In genomic region chr10:119742988-119743646, GRCh38 we compare ENCODE assay signal across 13 cellular contexts. TPM values are rescaled to one million over a fixed set of nuclear protein-coding genes. Genes with fewer than 3 reads are reported as not detected.
DNase-seq lines count a peak whose midpoint lies in the region; ATAC-seq and TF ChIP-seq lines count a peak whose summit lies in the region.
"Had no signal": no experiment of that assay in that cellular context is flagged by ENCODE, and none has a peak within 500 bp of the region (broad histone marks: within the 10 kb centered on the region; RNA-seq: fewer than 3 reads in every experiment).

No MANE protein-coding gene starts in this region.

- peaks cover 19% of the 10 kb centered on the region for H3K79me2 ChIP-seq in osteoblast (ENCODE audit: insufficient read depth, low read length)

- no peaks in the 10 kb centered on the region for H3K27me3 Mint-ChIP-seq in Calu3 (ENCODE audit: unreplicated experiment)
- no peaks in the 10 kb centered on the region for H3K27me3 Mint-ChIP-seq in activated CD8-positive, alpha-beta T cell treated with anti-CD3 and anti-CD28 coated beads for 36 hours
- H3K27me3 Mint-ChIP-seq: activated naive CD4-positive, alpha-beta T cell treated with anti-CD3 and anti-CD28 coated beads, Interleukin-2, amount 10 ng/mL, durations not matched to agents 7 days and 5 days; stimulated activated memory B cell treated with anti-CD40 and anti-IgM and Interleukin-4, amounts not matched to agents 10 μg/mL and 1 μg/mL and 100 μg/mL, for 72 hours had no signal

- TF ChIP-seq POLR2A in ovary (IDR thresholded peaks at IDR 0.05): no peak

- peak overlapping the region; percentile 19 for H3K27ac Mint-ChIP-seq in Calu3 (ENCODE audit: unreplicated experiment)
- H3K27ac Mint-ChIP-seq in activated CD8-positive, alpha-beta T cell treated with anti-CD3 and anti-CD28 coated beads for 36 hours: no peak overlapping the region
- H3K27ac Mint-ChIP-seq: activated naive CD4-positive, alpha-beta T cell treated with anti-CD3 and anti-CD28 coated beads, Interleukin-2, amount 10 ng/mL, durations not matched to agents 7 days and 5 days had no signal

- H3K27ac ChIP-seq in osteoblast (ENCODE audit: low read depth, low read length): peak overlapping the region; percentile 24
- no peak overlapping the region for H3K27ac ChIP-seq in dorsolateral prefrontal cortex
- H3K27ac ChIP-seq in ovary: no peak overlapping the region

- H4K20me1 ChIP-seq in osteoblast (ENCODE audit: insufficient read depth, low read length): no peaks in the 10 kb centered on the region

- TF ChIP-seq EP300 in ovary (IDR thresholded peaks at IDR 0.05): no peak

- peaks cover 11% of the 10 kb centered on the region for H3K4me1 ChIP-seq in osteoblast (ENCODE audit: insufficient read depth, low read length)
- H3K4me1 ChIP-seq in ovary (ENCODE audit: insufficient read depth): peaks cover 3% of the 10 kb centered on the region

- no TSS peak for BruUV-seq in Calu3 (replicated peaks; lab: Mats Ljungman, UMichigan)

- no peak overlapping the region for H3K4me3 Mint-ChIP-seq in Calu3 (ENCODE audit: low read depth, unreplicated experiment)
- H3K4me3 Mint-ChIP-seq in activated CD8-positive, alpha-beta T cell treated with anti-CD3 and anti-CD28 coated beads for 36 hours: no peak overlapping the region
- H3K4me3 Mint-ChIP-seq: activated naive CD4-positive, alpha-beta T cell treated with anti-CD3 and anti-CD28 coated beads, Interleukin-2, amount 10 ng/mL, durations not matched to agents 7 days and 5 days; stimulated activated memory B cell treated with anti-CD40 and anti-IgM and Interleukin-4, amounts not matched to agents 10 μg/mL and 1 μg/mL and 100 μg/mL, for 72 hours had no signal

- H2AFZ ChIP-seq in osteoblast (ENCODE audit: low read length): peak overlapping the region; percentile 53

- H3K9me3 ChIP-seq in osteoblast (ENCODE audit: low read depth, low read length): no peaks in the 10 kb centered on the region
- no peaks in the 10 kb centered on the region for H3K9me3 ChIP-seq in ovary

- ATAC-seq in activated CD8-positive, alpha-beta T cell treated with anti-CD3 and anti-CD28 coated beads for 36 hours: no peak
- no peak for ATAC-seq in HG03354 (IDR thresholded peaks at IDR 0.05; ENCODE audit: poor library complexity, severe bottlenecking, unreplicated experiment)
- ATAC-seq: stimulated activated memory B cell treated with anti-CD40 and anti-IgM and Interleukin-4, amounts not matched to agents 10 μg/mL and 1 μg/mL and 100 μg/mL, for 72 hours had no signal

- CTCF ChIA-PET in Calu3 (lab: Charles Lee): no interaction called here
- CTCF ChIA-PET in activated CD8-positive, alpha-beta T cell treated with anti-CD3 and anti-CD28 coated beads for 36 hours (lab: Charles Lee): interaction anchor here (1.0 to 1.8 kb wide), 3 partner anchors 8 to 117 kb away, joined by 3 to 8 read pairs (median 3); no protein-coding TSS in a partner anchor

- H3K4me2 ChIP-seq in osteoblast (ENCODE audit: insufficient read depth, low read length): peak overlapping the region; percentile 70

- H3K9me3 Mint-ChIP-seq in Calu3 (ENCODE audit: low read depth, unreplicated experiment): no peaks in the 10 kb centered on the region
- H3K9me3 Mint-ChIP-seq in activated CD8-positive, alpha-beta T cell treated with anti-CD3 and anti-CD28 coated beads for 36 hours: no peaks in the 10 kb centered on the region
- H3K9me3 Mint-ChIP-seq: activated naive CD4-positive, alpha-beta T cell treated with anti-CD3 and anti-CD28 coated beads, Interleukin-2, amount 10 ng/mL, durations not matched to agents 7 days and 5 days; stimulated activated memory B cell treated with anti-CD40 and anti-IgM and Interleukin-4, amounts not matched to agents 10 μg/mL and 1 μg/mL and 100 μg/mL, for 72 hours had no signal

- H3K27me3 ChIP-seq in osteoblast (ENCODE audit: insufficient read depth, low read length) (no peaks in the 10 kb centered on the region), dorsolateral prefrontal cortex (no peaks in the 10 kb centered on the region), ovary (no peaks in the 10 kb centered on the region)

- TF ChIP-seq CTCF in Calu3 (IDR thresholded peaks at IDR 0.05; ENCODE audit: unreplicated experiment) (no peak), osteoblast (IDR thresholded peaks at IDR 0.05; ENCODE audit: extremely low read depth, low read depth, low read length) (no peak), dorsolateral prefrontal cortex (IDR thresholded peaks at IDR 0.05 in 54 of 56, conservative IDR thresholded peaks at IDR 0.05 in 2 of 56; ENCODE audit: low read depth in 1 of 56, partially characterized antibody in 56 of 56) (no peak), ovary (IDR thresholded peaks at IDR 0.05) (no peak)
- no peak for TF ChIP-seq CTCF in activated CD8-positive, alpha-beta T cell treated with anti-CD3 and anti-CD28 coated beads for 36 hours (IDR thresholded peaks at IDR 0.05)

- H3K4me1 Mint-ChIP-seq in Calu3 (ENCODE audit: low read depth, unreplicated experiment): peaks cover 30% of the 10 kb centered on the region
- H3K4me1 Mint-ChIP-seq in activated CD8-positive, alpha-beta T cell treated with anti-CD3 and anti-CD28 coated beads for 36 hours (ENCODE audit: low read depth): peaks cover 27% of the 10 kb centered on the region

- DNase-seq in Calu3: no peak
- DNase-seq in HuH-7 (ENCODE audit: low spot score): peak; percentile 37
- peak; percentile 42 for DNase-seq in hepatic stellate cell (ENCODE audit: low spot score)
- no peak for DNase-seq in osteoblast (ENCODE audit: insufficient read length, low spot score, missing footprints)
- no peak for DNase-seq in dorsolateral prefrontal cortex
- DNase-seq in activated CD8-positive, alpha-beta T cell treated with anti-CD3 and anti-CD28 coated beads for 36 hours: no peak
- no peak for DNase-seq in ovary
- DNase-seq: activated naive CD4-positive, alpha-beta T cell treated with anti-CD3 and anti-CD28 coated beads, Interleukin-2, amount 10 ng/mL, durations not matched to agents 7 days and 5 days; C1 segment of cervical spinal cord; NCI-H1092 treated with DMSO at 0.1 percent for 48 hours; NCI-H2227 treated with DMSO at 0.1 percent for 48 hours had no signal

- no peaks in the 10 kb centered on the region for H3K36me3 Mint-ChIP-seq in Calu3 (ENCODE audit: insufficient read depth, unreplicated experiment)
- H3K36me3 Mint-ChIP-seq in activated CD8-positive, alpha-beta T cell treated with anti-CD3 and anti-CD28 coated beads for 36 hours (ENCODE audit: low read depth): no peaks in the 10 kb centered on the region
- H3K36me3 Mint-ChIP-seq: activated naive CD4-positive, alpha-beta T cell treated with anti-CD3 and anti-CD28 coated beads, Interleukin-2, amount 10 ng/mL, durations not matched to agents 7 days and 5 days had no signal

- POLR2A ChIA-PET in activated CD8-positive, alpha-beta T cell treated with anti-CD3 and anti-CD28 coated beads for 36 hours (lab: Charles Lee): interaction anchor here (1.2 kb wide), 1 partner anchor 129 kb away, joined by 3 read pairs; the partner anchor contains the start of gene MCMBP

- intact Hi-C loops in Calu3 (cut with micrococcal nuclease; ENCODE audit: unreplicated experiment) (no loop called here), dorsolateral prefrontal cortex (cut with DNase I) (loop anchor here in 1 of 2 donors (10.0 kb wide), 1 partner anchor 58 kb away; no protein-coding TSS in a partner anchor), ovary (cut with DNase I) (no loop called here)
- intact Hi-C loops in activated CD8-positive, alpha-beta T cell treated with anti-CD3 and anti-CD28 coated beads for 36 hours (cut with micrococcal nuclease): no loop called here

- 31 to 39% (median 34%) methylated on average over 6 of the region's 6 CpGs for WGBS in ovary, 3 donors

- H3K36me3 ChIP-seq in osteoblast (ENCODE audit: insufficient read depth, low read length): no peaks in the 10 kb centered on the region
- no peaks in the 10 kb centered on the region for H3K36me3 ChIP-seq in ovary

- peak overlapping the region; percentile 2 for H3K4me3 ChIP-seq in osteoblast (ENCODE audit: insufficient read depth, low read length)
- no peak overlapping the region for H3K4me3 ChIP-seq in dorsolateral prefrontal cortex
- no peak overlapping the region for H3K4me3 ChIP-seq in ovary

RNA-seq across cellular contexts. Expression of gene INPP5F, which starts 17.3 kb away (rescaled TPM):
- total RNA-seq in Calu3 (2022) (6.9 and 7.3 TPM in 2 replicates), osteoblast (10.9 and 11.2 TPM in 2 replicates), dorsolateral prefrontal cortex (100 to 1,000 TPM in 105 of 120 experiments, 10 to 100 TPM in 15; 46.3 to 226 (median 146) TPM), ovary (10 to 100 TPM in 6 of 7 donors, 1 to 10 TPM in 1; 8.5 to 18.8 (median 14.4) TPM)
- 10 to 100 TPM; 10.7 TPM for total RNA-seq in activated CD8-positive, alpha-beta T cell treated with anti-CD3 and anti-CD28 coated beads for 36 hours
- 10 to 100 TPM in 1 of 2 donors, 1 to 10 TPM in 1; 8.1 to 13.8 TPM for polyA plus RNA-seq in ovary

Comparison
In these comparisons a context has a peak if more than half of its experiments do, and no peak if none do; other contexts are left out.
1. DNase-seq: peak in HuH-7 (single experiment) and hepatic stellate cell (single experiment); none in Calu3 (single experiment), osteoblast (single experiment), dorsolateral prefrontal cortex (0 of 10), activated CD8-positive, alpha-beta T cell treated with anti-CD3 and anti-CD28 coated beads for 36 hours (single experiment) and ovary (0 of 5).